In genomic region chr9:37255944-37256862, GRCh38 we compare ENCODE assay signal across 16 cellular contexts.
"Had no signal": no experiment of that assay in that cellular context is flagged by ENCODE, and none has a peak within 500 bp of the region (broad histone marks: within the 10 kb centered on the region; RNA-seq: fewer than 3 reads in every experiment).

No MANE protein-coding gene starts in this region.

- H3K36me3 ChIP-seq: ascending aorta, cardiac muscle cell, esophagus muscularis mucosa, heart left ventricle, left ventricle myocardium inferior, thoracic aorta had no signal

- FAIRE-seq: endometrium, keratinocyte, TTC549 had no signal

- ATAC-seq: activated CD8-positive, alpha-beta memory T cell treated with anti-CD3 and anti-CD28 coated beads, Interleukin-2, amount 10 ng/mL, durations not matched to agents 7 days and 5 days; heart left ventricle; stimulated activated naive CD8-positive, alpha-beta T cell treated with anti-CD3 and anti-CD28 coated beads, Interleukin-15, Interleukin-2, amounts not matched to agents 100 U/mL and 50 U/mL, for 24 hours had no signal

- H3K9me3 ChIP-seq: ascending aorta, esophagus muscularis mucosa, heart left ventricle, left ventricle myocardium inferior, thoracic aorta had no signal

- H3K27me3 Mint-ChIP-seq: activated CD8-positive, alpha-beta memory T cell treated with anti-CD3 and anti-CD28 coated beads, Interleukin-2, amount 10 ng/mL, durations not matched to agents 7 days and 5 days; activated naive CD8-positive, alpha-beta T cell treated with anti-CD3 and anti-CD28 coated beads, Interleukin-2, amount 10 ng/mL, durations not matched to agents 7 days and 5 days; activated T-cell treated with anti-CD3 and anti-CD28 coated beads, Interleukin-2, amount 50 U/mL, for 24 hours had no signal

- DNase-seq: activated CD8-positive, alpha-beta memory T cell treated with anti-CD3 and anti-CD28 coated beads, Interleukin-2, amount 10 ng/mL, durations not matched to agents 7 days and 5 days; activated gamma-delta T cell; activated naive CD8-positive, alpha-beta T cell treated with anti-CD3 and anti-CD28 coated beads, Interleukin-2, amount 10 ng/mL, durations not matched to agents 7 days and 5 days; activated T-cell treated with anti-CD3 and anti-CD28 coated beads, Interleukin-2, amount 50 U/mL, for 24 hours; heart left ventricle; left ventricle myocardium inferior; stimulated activated CD4-positive, alpha-beta T cell treated with anti-CD3 and anti-CD28 coated beads, Interleukin-12 subunit alpha, Interleukin-12 subunit beta, amount 100 ng/mL, for 4 hours; stimulated activated naive CD8-positive, alpha-beta T cell treated with anti-CD3 and anti-CD28 coated beads, Interleukin-15, Interleukin-2, amounts not matched to agents 100 U/mL and 50 U/mL, for 24 hours; T-helper 2 cell had no signal

- H3K27me3 ChIP-seq: ascending aorta, cardiac muscle cell, esophagus muscularis mucosa, heart left ventricle had no signal

- H3K27ac Mint-ChIP-seq: activated CD8-positive, alpha-beta memory T cell treated with anti-CD3 and anti-CD28 coated beads, Interleukin-2, amount 10 ng/mL, durations not matched to agents 7 days and 5 days; activated naive CD8-positive, alpha-beta T cell treated with anti-CD3 and anti-CD28 coated beads, Interleukin-2, amount 10 ng/mL, durations not matched to agents 7 days and 5 days; activated T-cell treated with anti-CD3 and anti-CD28 coated beads, Interleukin-2, amount 50 U/mL, for 24 hours had no signal

- H3K4me1 ChIP-seq: ascending aorta, esophagus muscularis mucosa, heart left ventricle, left ventricle myocardium inferior had no signal

- H3K4me1 Mint-ChIP-seq: activated CD8-positive, alpha-beta memory T cell treated with anti-CD3 and anti-CD28 coated beads, Interleukin-2, amount 10 ng/mL, durations not matched to agents 7 days and 5 days had no signal

- H3K4me3 Mint-ChIP-seq: activated CD8-positive, alpha-beta memory T cell treated with anti-CD3 and anti-CD28 coated beads, Interleukin-2, amount 10 ng/mL, durations not matched to agents 7 days and 5 days; activated naive CD8-positive, alpha-beta T cell treated with anti-CD3 and anti-CD28 coated beads, Interleukin-2, amount 10 ng/mL, durations not matched to agents 7 days and 5 days; activated T-cell treated with anti-CD3 and anti-CD28 coated beads, Interleukin-2, amount 50 U/mL, for 24 hours had no signal

- H3K4me3 ChIP-seq: ascending aorta, cardiac muscle cell, esophagus muscularis mucosa, heart left ventricle, left ventricle myocardium inferior, thoracic aorta had no signal

- H3K27ac ChIP-seq: ascending aorta, cardiac muscle cell, esophagus muscularis mucosa, heart left ventricle, left ventricle myocardium inferior, thoracic aorta had no signal
